ENCODE assay signal across 16 cellular contexts in genomic region chr9:22363421-22363887, GRCh38.
DNase-seq lines count a peak whose midpoint lies in the region; ATAC-seq and TF ChIP-seq lines count a peak whose summit lies in the region.
"Had no signal": no experiment of that assay in that cellular context is flagged by ENCODE, and none has a peak within 500 bp of the region (broad histone marks: within the 10 kb centered on the region; RNA-seq: fewer than 3 reads in every experiment).

No MANE protein-coding gene starts in this region.

- peaks cover 7% of the 10 kb centered on the region for H3K36me3 Mint-ChIP-seq in chondrocyte (ENCODE audit: low read depth)
- H3K36me3 Mint-ChIP-seq: CD14-positive monocyte; CD4-positive, alpha-beta memory T cell had no signal

- H3K9me3 ChIP-seq in RWPE2 (ENCODE audit: severe bottlenecking) (no peaks in the 10 kb centered on the region), testis (no peaks in the 10 kb centered on the region)
- H3K9me3 ChIP-seq: HAP-1 had no signal

- H3K27me3 ChIP-seq in RWPE2 (ENCODE audit: insufficient read depth, poor library complexity, severe bottlenecking): no peaks in the 10 kb centered on the region
- H3K27me3 ChIP-seq in testis: no peaks in the 10 kb centered on the region
- H3K27me3 ChIP-seq: BLaER1 had no signal

- DNase-seq in RWPE2 (ENCODE audit: low spot score) (peak; percentile 45), chondrocyte (ENCODE audit: low spot score) (peak; percentile 91), mesenteric fat pad (ENCODE audit: low spot score) (peak; percentile 80), testis (peak; percentile 18), putamen (ENCODE audit: low spot score) (no peak), nucleus accumbens (lab: John Stamatoyannopoulos, UW) (no peak)
- DNase-seq: CD4-positive, alpha-beta memory T cell; DMS153; DMS79; GDM1 had no signal

- no peak for TF ChIP-seq POLR2A in testis (IDR thresholded peaks at IDR 0.05)

- peaks cover 5% of the 10 kb centered on the region for H3K9me3 Mint-ChIP-seq in chondrocyte (ENCODE audit: low read depth)

- H3K4me1 ChIP-seq in RWPE2 (ENCODE audit: insufficient read depth, poor library complexity, severe bottlenecking) (no peaks in the 10 kb centered on the region), testis (no peaks in the 10 kb centered on the region)
- H3K4me1 ChIP-seq: A549, BLaER1, HAP-1 had no signal

- H3K4me1 Mint-ChIP-seq in chondrocyte (ENCODE audit: low read depth): no peaks in the 10 kb centered on the region
- H3K4me1 Mint-ChIP-seq: CD14-positive monocyte; CD4-positive, alpha-beta memory T cell had no signal

- intact Hi-C loops in testis (cut with DNase I; ENCODE audit: low total_unique reads): no loop called here

- H3K27me3 Mint-ChIP-seq in chondrocyte (ENCODE audit: low read depth): no peaks in the 10 kb centered on the region

- 76 to 80% methylated on average over 1 to 25 of the region's 31 CpGs for WGBS in testis, 2 donors

- no peaks in the 10 kb centered on the region for H3K36me3 ChIP-seq in RWPE2 (ENCODE audit: low read depth)
- no peaks in the 10 kb centered on the region for H3K36me3 ChIP-seq in testis (ENCODE audit: low read depth, missing control alignments)
- H3K36me3 ChIP-seq: BLaER1, HAP-1 had no signal

- no peak for ATAC-seq in RWPE2 (ENCODE audit: low read depth)
- no peak for ATAC-seq in GM18519 (IDR thresholded peaks at IDR 0.05; ENCODE audit: low FRiP score, unreplicated experiment)
- ATAC-seq: A549 had no signal

- TF ChIP-seq CTCF in RWPE2 (IDR thresholded peaks at IDR 0.05; ENCODE audit: poor library complexity, severe bottlenecking) (no peak), chondrocyte (IDR thresholded peaks at IDR 0.05) (no peak), testis (IDR thresholded peaks at IDR 0.05) (no peak)

- no peak overlapping the region for H3K4me3 Mint-ChIP-seq in chondrocyte (ENCODE audit: unreplicated experiment)
- H3K4me3 Mint-ChIP-seq: CD14-positive monocyte; CD4-positive, alpha-beta memory T cell had no signal

- H3K4me3 ChIP-seq in RWPE2 (ENCODE audit: severe bottlenecking) (no peak overlapping the region), testis (peak overlapping the region; percentile 24 to 34)
- H3K4me3 ChIP-seq: A549, BLaER1, HAP-1 had no signal

- H3K27ac Mint-ChIP-seq in chondrocyte (ENCODE audit: unreplicated experiment): no peak overlapping the region
- H3K27ac Mint-ChIP-seq: CD14-positive monocyte; CD4-positive, alpha-beta memory T cell had no signal

- H3K27ac ChIP-seq in RWPE2 (ENCODE audit: poor library complexity, severe bottlenecking) (no peak overlapping the region), testis (no peak overlapping the region)
- H3K27ac ChIP-seq: A549, BLaER1, HL-60 had no signal

Comparison
In these comparisons a context has a peak if more than half of its experiments do, and no peak if none do; other contexts are left out.
1. DNase-seq: peak in RWPE2 (single experiment), chondrocyte (single experiment), mesenteric fat pad (single experiment) and testis (single experiment); none in putamen (single experiment) and nucleus accumbens (0 of 56).